ENCODE assay signal across 8 cellular contexts in the genomic region with DNA sequence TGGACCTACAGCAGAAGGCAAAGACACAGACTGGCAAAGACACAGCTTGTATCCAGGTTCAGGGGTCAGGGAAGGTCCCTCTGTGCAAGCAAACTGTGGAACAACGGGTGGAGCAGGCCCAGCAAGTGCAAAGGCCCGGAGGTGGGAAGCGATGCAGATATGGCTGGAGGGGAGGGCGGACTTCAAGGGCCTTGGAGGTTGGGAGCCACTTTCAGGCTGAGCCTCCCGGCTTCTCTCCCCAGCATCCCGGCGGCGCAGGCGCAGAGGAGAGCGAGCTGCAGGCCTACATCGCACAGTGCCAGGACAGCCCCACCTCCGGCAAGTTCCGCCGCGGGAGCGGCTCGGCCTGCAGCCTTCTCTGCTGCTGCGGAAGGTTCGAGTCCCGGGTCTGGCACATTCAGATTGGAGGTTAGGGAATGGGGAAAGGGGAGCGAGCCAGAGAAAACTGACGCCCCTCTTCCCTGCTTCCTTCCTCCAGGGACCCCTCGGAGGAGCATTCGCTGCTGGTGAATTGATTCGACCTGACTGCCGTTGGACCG. TPM values are rescaled to one million over a fixed set of nuclear protein-coding genes. Genes with fewer than 3 reads are reported as not detected.
DNase-seq lines count a peak whose midpoint lies in the region; ATAC-seq and TF ChIP-seq lines count a peak whose summit lies in the region.

No MANE protein-coding gene starts in this region.

- DNase-seq in DMS114 treated with DMSO at 0.1 percent for 48 hours (lab: John Stamatoyannopoulos, UW; ENCODE audit: unreplicated experiment) (peak; percentile 28), RWPE1 (ENCODE audit: low spot score) (no peak), epithelial cell of proximal tubule (ENCODE audit: low read depth) (no peak), uterus (peak; percentile 67 to 82), cortex of kidney (lab: John Stamatoyannopoulos, UW) (no peak)

- no peak for TF ChIP-seq POLR2A in uterus (IDR thresholded peaks at IDR 0.05)

- H3K27me3 ChIP-seq in muscle layer of duodenum (ENCODE audit: low read depth, low read length): no peaks in the 10 kb centered on the region
- no peaks in the 10 kb centered on the region for H3K27me3 ChIP-seq in uterus

- H3K27ac ChIP-seq in RWPE1 (peak overlapping the region; percentile 84), muscle layer of duodenum (ENCODE audit: low read length) (peak overlapping the region; percentile 60), uterus (peak overlapping the region; percentile 88 to 96)

- H3K9me3 ChIP-seq in muscle layer of duodenum (ENCODE audit: control insufficient read depth in 1 of 2, low read length in 2 of 2) (no peaks in the 10 kb centered on the region), uterus (no peaks in the 10 kb centered on the region)

- intact Hi-C loops in uterus (cut with DNase I; ENCODE audit: low total_unique reads): no loop called here

- POLR2A ChIA-PET in RWPE1 (lab: Yijun Ruan, JAX; ENCODE audit: low non-redundant PET): no interaction called here

- H3K4me3 ChIP-seq in epithelial cell of proximal tubule (ENCODE audit: low read depth, low read length) (peak overlapping the region; percentile 98), muscle layer of duodenum (ENCODE audit: low read depth in 1 of 2, low read length in 2 of 2) (peak overlapping the region; percentile 68 to 89), uterus (peak overlapping the region; percentile 86 to 92)

- peaks cover 7 to 9% of the 10 kb centered on the region in 2 donors for H3K4me1 ChIP-seq in muscle layer of duodenum (ENCODE audit: control insufficient read depth in 1 of 2, insufficient read depth in 2 of 2, low read length in 2 of 2)
- H3K4me1 ChIP-seq in uterus: peaks cover 5% of the 10 kb centered on the region in 2 donors

- TF ChIP-seq CTCF in RWPE1 (conservative IDR thresholded peaks at IDR 0.05; ENCODE audit: low read depth): no peak
- no peak for TF ChIP-seq CTCF in epithelial cell of proximal tubule (conservative IDR thresholded peaks at IDR 0.05; ENCODE audit: low read depth, low read length)
- no peak for TF ChIP-seq CTCF in uterus (IDR thresholded peaks at IDR 0.05)

- no peak for ATAC-seq in GM21737 (IDR thresholded peaks at IDR 0.05; ENCODE audit: unreplicated experiment)
- ATAC-seq in GM19035 (IDR thresholded peaks at IDR 0.05; ENCODE audit: unreplicated experiment): no peak

- H3K36me3 ChIP-seq in muscle layer of duodenum (ENCODE audit: control insufficient read depth in 1 of 2, insufficient read depth in 2 of 2, low read length in 2 of 2): peaks cover 0 to 26% of the 10 kb centered on the region in 2 donors
- H3K36me3 ChIP-seq in uterus: no peaks in the 10 kb centered on the region

- CTCF ChIA-PET in RWPE1 (lab: Yijun Ruan, JAX): interaction anchor here (0.7 kb wide), 1 partner anchor 179 kb away, joined by 4 read pairs; no protein-coding TSS in a partner anchor

RNA-seq across cellular contexts. Expression of a gene that starts 2.2 kb away (rescaled TPM):
- total RNA-seq in epithelial cell of proximal tubule: 123 and 129 TPM in 2 replicates
- total RNA-seq in uterus: 100 to 1,000 TPM in 1 of 4 donors, 10 to 100 TPM in 3; 26.4 to 113 (median 40.4) TPM

RNA-seq across cellular contexts. Expression of a gene that starts 10.9 kb away (rescaled TPM):
- total RNA-seq in epithelial cell of proximal tubule: 3.6 and 8.7 TPM in 2 replicates
- 10 to 100 TPM in 1 of 4 donors, 1 to 10 TPM in 3; 5.6 to 24.7 (median 8.0) TPM for total RNA-seq in uterus

RNA-seq across cellular contexts. Expression of a gene that starts 17.4 kb away (rescaled TPM):
- 29.5 and 80.8 TPM in 2 replicates for total RNA-seq in epithelial cell of proximal tubule
- 10 to 100 TPM; 19.1 to 69.1 (median 33.8) TPM for total RNA-seq in uterus

RNA-seq across cellular contexts. Expression of a gene that starts 44.5 kb away (rescaled TPM):
- total RNA-seq in epithelial cell of proximal tubule: 1.6 and 6.2 TPM in 2 replicates
- 1 to 10 TPM in 2 of 4 donors, not detected in 2; 2.1 to 3.0 TPM for total RNA-seq in uterus

Comparison
In these comparisons a context has a peak if more than half of its experiments do, and no peak if none do; other contexts are left out.
1. DNase-seq: peak in DMS114 treated with DMSO at 0.1 percent for 48 hours (single experiment) and uterus (2 of 2); none in RWPE1 (single experiment), epithelial cell of proximal tubule (single experiment) and cortex of kidney (single experiment).
2. Peak in every context shown above with its lines, with median percentiles within 50 percentile points of each other: H3K27ac ChIP-seq and H3K4me3 ChIP-seq.